10 cellular contexts compared by ENCODE assay signal in the genomic region with DNA sequence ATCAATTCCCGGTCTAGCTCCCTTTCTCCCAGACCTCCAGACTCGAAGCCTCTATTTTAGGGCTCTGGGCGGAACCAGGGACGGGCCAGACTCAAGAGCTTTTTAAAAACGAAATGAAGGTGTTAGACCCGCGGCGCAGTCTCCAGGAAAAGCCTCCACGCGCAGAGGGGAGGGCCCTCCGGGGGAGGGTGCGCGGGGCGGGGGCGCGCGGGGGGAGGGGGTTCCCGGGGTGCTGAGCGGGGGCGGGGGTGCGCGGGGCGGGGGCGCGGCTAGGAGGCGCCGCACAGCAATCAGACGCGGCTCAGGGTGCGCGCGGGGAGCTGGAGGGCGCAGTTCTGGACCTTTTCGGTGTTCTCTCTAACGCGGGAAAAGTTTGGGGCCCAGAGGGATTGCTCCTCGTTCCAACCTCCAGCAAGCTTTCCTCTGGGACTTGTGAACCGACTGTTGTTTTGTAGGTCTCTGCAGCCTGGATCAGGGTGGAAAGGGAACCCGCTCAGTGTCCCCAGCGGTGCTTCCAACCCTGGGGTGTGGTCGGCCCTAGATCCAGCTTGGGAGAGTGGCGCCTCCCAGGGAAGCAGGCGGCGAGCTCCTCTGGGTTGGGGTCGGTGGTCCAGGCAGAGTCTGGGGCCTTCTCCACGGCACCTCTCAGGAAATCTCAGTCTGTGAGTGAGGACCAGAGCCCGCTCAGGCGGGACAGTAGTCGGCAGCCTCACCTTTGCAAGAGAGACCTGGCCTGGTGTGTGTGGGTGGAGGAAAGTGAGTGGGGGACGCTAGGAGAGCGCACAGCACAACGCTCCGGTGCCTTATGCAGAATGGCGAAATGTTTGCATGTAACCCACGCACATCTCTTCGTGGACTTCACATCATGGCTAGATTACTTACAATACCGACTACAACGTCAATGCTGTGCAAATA. TPM values are rescaled to one million over a fixed set of nuclear protein-coding genes. Genes with fewer than 3 reads are reported as not detected.
DNase-seq lines count a peak whose midpoint lies in the region; ATAC-seq and TF ChIP-seq lines count a peak whose summit lies in the region.
"Had no signal": no experiment of that assay in that cellular context is flagged by ENCODE, and none has a peak within 500 bp of the region (broad histone marks: within the 10 kb centered on the region; RNA-seq: fewer than 3 reads in every experiment).

No MANE protein-coding gene starts in this region.

- in situ Hi-C loops in gastrocnemius medialis (cut with MboI; ENCODE audit: low sequenced_read_pairs in 4 of 4) = no loop called here

- H3K9ac ChIP-seq in ES-I3 (ENCODE audit: low read depth, low read length) = peak overlapping the region; percentile 71

- H3K27me3 ChIP-seq in right cardiac atrium (ENCODE audit: control insufficient read depth, insufficient read depth) = no peaks in the 10 kb centered on the region
- H3K27me3 ChIP-seq in gastrocnemius medialis = peaks cover 22 to 57% (median 35%) of the 10 kb centered on the region in 3 donors

- H3K9me3 ChIP-seq in ES-I3 (ENCODE audit: control insufficient read depth, insufficient read depth, low read length) = no peaks in the 10 kb centered on the region
- H3K9me3 ChIP-seq in right cardiac atrium (ENCODE audit: control insufficient read depth, low read length) = no peaks in the 10 kb centered on the region
- no peaks in the 10 kb centered on the region for H3K9me3 ChIP-seq in gastrocnemius medialis

- intact Hi-C loops in right cardiac atrium (cut with DNase I) = no loop called here
- intact Hi-C loops in gastrocnemius medialis (cut with DNase I; ENCODE audit: low total_unique reads) = no loop called here

- H3K4me3 ChIP-seq in WI38 (ENCODE audit: low read depth, low read length) (peak overlapping the region; percentile 29), right cardiac atrium (ENCODE audit: low read length) (peak overlapping the region; percentile 73), gastrocnemius medialis (peak overlapping the region; percentile 30 to 38 (median 34))

- H3K27ac ChIP-seq in right cardiac atrium (ENCODE audit: low read length) (no peak overlapping the region), gastrocnemius medialis (no peak overlapping the region)
- H3K27ac ChIP-seq: epithelial cell of prostate had no signal

- DNase-seq in right cardiac atrium (no peak), gastrocnemius medialis (no peak), LoVo (ENCODE audit: low spot score) (no peak), GF-D8 (lab: John Stamatoyannopoulos, UW) (no peak), OCI-M1 (lab: John Stamatoyannopoulos, UW) (no peak)
- DNase-seq: NCI-H1436 had no signal

- H3K36me3 ChIP-seq in ES-I3 (ENCODE audit: insufficient read depth, low read length) (no peaks in the 10 kb centered on the region), gastrocnemius medialis (no peaks in the 10 kb centered on the region)

- H3K4me1 ChIP-seq in ES-I3 (ENCODE audit: insufficient read depth, low read length) (peaks cover 9% of the 10 kb centered on the region), right cardiac atrium (ENCODE audit: control insufficient read depth, insufficient read depth, low read length) (no peaks in the 10 kb centered on the region), gastrocnemius medialis (peaks cover 0 to 4% of the 10 kb centered on the region in 2 donors)

- TF ChIP-seq POLR2A in gastrocnemius medialis (IDR thresholded peaks at IDR 0.05) = no peak

- TF ChIP-seq CTCF in WI38 (IDR thresholded peaks at IDR 0.05; ENCODE audit: low read depth, low read length) (no peak), gastrocnemius medialis (IDR thresholded peaks at IDR 0.05 in 4 of 5, conservative IDR thresholded peaks at IDR 0.05 in 1 of 5) (no peak)

- peak; percentile 50 to 52 for ATAC-seq in right cardiac atrium
- ATAC-seq in gastrocnemius medialis = no peak
- no peak for ATAC-seq in HG03097 (IDR thresholded peaks at IDR 0.05; ENCODE audit: low FRiP score, unreplicated experiment)

- WGBS in right cardiac atrium = 8% methylated on average over 57 of the region's 58 CpGs

RNA-seq across cellular contexts. Expression of a gene that starts 2.0 kb away (rescaled TPM):
- total RNA-seq in right cardiac atrium (not detected), gastrocnemius medialis (not detected)
- polyA plus RNA-seq in right cardiac atrium = not detected

RNA-seq across cellular contexts. Expression of a gene that starts 21.5 kb away (rescaled TPM):
- total RNA-seq in right cardiac atrium (10 to 100 TPM; 26.9 to 40.8 (median 28.7) TPM), gastrocnemius medialis (10 to 100 TPM in 1 of 4 donors, 1 to 10 TPM in 3; 6.7 to 15.1 (median 8.5) TPM)
- 38.9 TPM for polyA plus RNA-seq in right cardiac atrium

RNA-seq across cellular contexts. Expression of a gene that starts 46.7 kb away (rescaled TPM):
- total RNA-seq in right cardiac atrium (not detected), gastrocnemius medialis (not detected)
- 1.2 TPM for polyA plus RNA-seq in right cardiac atrium

RNA-seq across cellular contexts. Expression of a gene that starts 57.7 kb away (rescaled TPM):
- 10 to 100 TPM; 36.3 to 87.6 (median 55.1) TPM for total RNA-seq in right cardiac atrium
- polyA plus RNA-seq in right cardiac atrium = 33.2 TPM
- 10 to 100 TPM in 1 of 4 donors, 1 to 10 TPM in 3; 4.6 to 14.4 (median 7.4) TPM for total RNA-seq in gastrocnemius medialis

Comparison
In these comparisons a context has a peak if more than half of its experiments do, and no peak if none do; other contexts are left out.
1. ATAC-seq: peak in right cardiac atrium (2 of 2); none in gastrocnemius medialis (0 of 2) and HG03097 (single experiment).
2. Peak in every context shown above with its lines, with median percentiles within 50 percentile points of each other: H3K4me3 ChIP-seq.